In genomic region chr4:147479817-147480216, GRCh38 we compare ENCODE assay signal across 12 cellular contexts. TPM values are rescaled to one million over a fixed set of nuclear protein-coding genes. Genes with fewer than 3 reads are reported as not detected.
A peak's percentile ranks its signal among the peaks of the same experiment; 100 is the strongest.
DNase-seq lines count a peak whose midpoint lies in the region; TF ChIP-seq lines count a peak whose summit lies in the region.
"Had no signal": no experiment of that assay in that cellular context is flagged by ENCODE, and none has a peak within 500 bp of the region (broad histone marks: within the 10 kb centered on the region; RNA-seq: fewer than 3 reads in every experiment).

No MANE protein-coding gene starts in this region.

- POLR2A ChIA-PET in Caco-2 (lab: Charles Lee), result no interaction called here

- H3K4me3 ChIP-seq in AG09309 (ENCODE audit: control insufficient read depth, low read depth, low read length) (no peak overlapping the region), esophagus squamous epithelium (peak overlapping the region in 1 of 4 donors; percentile 59), Caco-2 (ENCODE audit: low read depth, low read length) (no peak overlapping the region)

- H3K9me3 Mint-ChIP-seq in osteocyte (ENCODE audit: unreplicated experiment) (peaks cover 4% of the 10 kb centered on the region), Caco-2 (ENCODE audit: unreplicated experiment) (no peaks in the 10 kb centered on the region)
- H3K9me3 Mint-ChIP-seq: activated T-helper 2 cell treated with anti-CD3 and anti-CD28 coated beads, Interferon-gamma antibody, Interleukin-2, Interleukin-4, amounts not matched to agents 10 μg/mL and 5 μg/mL and 100 μg/mL, durations not matched to agents 14 hours and 24 hours and 36 hours had no signal

- no peak for TF ChIP-seq POLR2A in esophagus squamous epithelium (IDR thresholded peaks at IDR 0.05)

- H3K9me3 ChIP-seq in esophagus squamous epithelium, result no peaks in the 10 kb centered on the region
- H3K9me3 ChIP-seq in Caco-2, result no peaks in the 10 kb centered on the region
- H3K9me3 ChIP-seq: transverse colon had no signal

- H3K36me3 ChIP-seq in esophagus squamous epithelium (no peaks in the 10 kb centered on the region), Caco-2 (ENCODE audit: control insufficient read depth, insufficient read depth, low read length) (no peaks in the 10 kb centered on the region)
- H3K36me3 ChIP-seq: transverse colon had no signal

- H3K36me3 Mint-ChIP-seq in osteocyte (ENCODE audit: unreplicated experiment) (peaks cover 7% of the 10 kb centered on the region), Caco-2 (ENCODE audit: insufficient read depth, unreplicated experiment) (no peaks in the 10 kb centered on the region)

- intact Hi-C loops in esophagus squamous epithelium (cut with DNase I), result no loop called here
- intact Hi-C loops in Caco-2 (cut with micrococcal nuclease; ENCODE audit: unreplicated experiment), result no loop called here

- CTCF ChIA-PET in Caco-2 (lab: Charles Lee), result no interaction called here

- TF ChIP-seq CTCF in AG09309 (IDR thresholded peaks at IDR 0.05; ENCODE audit: control insufficient read depth, insufficient read depth, low read depth, low read length, missing control alignments) (no peak), esophagus squamous epithelium (IDR thresholded peaks at IDR 0.05) (no peak), osteocyte (IDR thresholded peaks at IDR 0.05) (no peak), Caco-2 (IDR thresholded peaks at IDR 0.05; ENCODE audit: insufficient read depth in 1 of 2, low read depth in 1 of 2, low read length in 1 of 2, severe bottlenecking in 1 of 2, unreplicated experiment in 1 of 2) (no peak)

- H3K27me3 ChIP-seq in esophagus squamous epithelium, result peaks cover 0 to 17% (median 0%) of the 10 kb centered on the region in 4 donors
- no peaks in the 10 kb centered on the region for H3K27me3 ChIP-seq in Caco-2 (replicated peaks; ENCODE audit: control insufficient read depth, insufficient read depth, low read length)

- H3K27me3 Mint-ChIP-seq in osteocyte (ENCODE audit: unreplicated experiment) (no peaks in the 10 kb centered on the region), Caco-2 (ENCODE audit: insufficient read depth, unreplicated experiment) (peaks cover 5% of the 10 kb centered on the region)

- 26 to 31% methylated on average over 4 to 6 of the region's 6 CpGs for WGBS in esophagus squamous epithelium, 2 donors

- no TSS peak for BruUV-seq in Caco-2 (replicated peaks; lab: Mats Ljungman, UMichigan)

- H3K27ac Mint-ChIP-seq in osteocyte (ENCODE audit: unreplicated experiment) (peak overlapping the region; percentile 92), Caco-2 (ENCODE audit: unreplicated experiment) (no peak overlapping the region)
- H3K27ac Mint-ChIP-seq: activated T-helper 2 cell treated with anti-CD3 and anti-CD28 coated beads, Interferon-gamma antibody, Interleukin-2, Interleukin-4, amounts not matched to agents 10 μg/mL and 5 μg/mL and 100 μg/mL, durations not matched to agents 14 hours and 24 hours and 36 hours had no signal

- H3K4me1 Mint-ChIP-seq in osteocyte (ENCODE audit: unreplicated experiment) (peaks cover 40% of the 10 kb centered on the region), Caco-2 (ENCODE audit: low read depth, unreplicated experiment) (no peaks in the 10 kb centered on the region)

- peak; percentile 18 for DNase-seq in AG09309 (ENCODE audit: low read depth)
- peak; percentile 40 to 58 for DNase-seq in NCI-H446 (lab: John Stamatoyannopoulos, UW)
- no peak for DNase-seq in esophagus squamous epithelium (lab: John Stamatoyannopoulos, UW)
- no peak for DNase-seq in osteocyte (ENCODE audit: extremely low spot score, unreplicated experiment)
- no peak for DNase-seq in occipital lobe (lab: John Stamatoyannopoulos, UW)
- DNase-seq in Caco-2, result no peak
- no peak for DNase-seq in SHP77 treated with DMSO at 0.1 percent for 48 hours (lab: John Stamatoyannopoulos, UW)
- DNase-seq in HUDEP-2 (lab: John Stamatoyannopoulos, UW; ENCODE audit: unreplicated experiment in 76 of 76), result no peak
- DNase-seq: NCI-H1694 treated with DMSO at 0.1 percent for 48 hours, OCI-M1, transverse colon had no signal

- peaks cover 7 to 44% (median 14%) of the 10 kb centered on the region in 3 donors for H3K4me1 ChIP-seq in esophagus squamous epithelium
- H3K4me1 ChIP-seq in Caco-2, result no peaks in the 10 kb centered on the region

- peak overlapping the region in 3 of 4 donors; percentile 72 to 78 (median 78) for H3K27ac ChIP-seq in esophagus squamous epithelium

- H3K4me3 Mint-ChIP-seq in osteocyte (ENCODE audit: unreplicated experiment) (peak overlapping the region; percentile 87), Caco-2 (ENCODE audit: unreplicated experiment) (no peak overlapping the region)

RNA-seq across cellular contexts. Expression of gene EDNRA, which starts 1.1 kb away (rescaled TPM):
- total RNA-seq in esophagus squamous epithelium (1 to 10 TPM; 2.5 to 8.8 (median 6.1) TPM), osteocyte (181 and 195 TPM in 2 replicates), occipital lobe (9.7 TPM), Caco-2 (2022) (0.58 and 0.73 TPM in 2 replicates)
- total RNA-seq: activated T-helper 2 cell treated with anti-CD3 and anti-CD28 coated beads, Interferon-gamma antibody, Interleukin-2, Interleukin-4, amounts not matched to agents 10 μg/mL and 5 μg/mL and 100 μg/mL, durations not matched to agents 14 hours and 24 hours and 36 hours had no signal

Comparison
In these comparisons a context has a peak if more than half of its experiments do, and no peak if none do; other contexts are left out.
1. DNase-seq: peak in AG09309 (single experiment) and NCI-H446 (2 of 2); none in esophagus squamous epithelium (single experiment), osteocyte (single experiment), occipital lobe (single experiment), Caco-2 (0 of 2), SHP77 treated with DMSO at 0.1 percent for 48 hours (single experiment) and HUDEP-2 (0 of 76).
2. RNA of gene EDNRA, which starts 1.1 kb away (total RNA-seq): 181 to 195 TPM in osteocyte; 9.7 TPM in occipital lobe (single experiment), 2.5 to 8.8 TPM in esophagus squamous epithelium and 0.58 to 0.73 TPM in Caco-2; every median in the first group is over 10 times any median in the second.